ENCODE assay signal across 3 cellular contexts in genomic region chr5:54544044-54544443, GRCh38.
TF ChIP-seq lines count a peak whose summit lies in the region.

No MANE protein-coding gene starts in this region.

TF ChIP-seq in liver, 16 proteins besides CTCF, POLR2A, EP300 and RAD21 (continued from another document):
- TF ChIP-seq ZBTB33 (IDR thresholded peaks at IDR 0.05): no peak

TF ChIP-seq in HepG2, 621 proteins besides CTCF, POLR2A, EP300 and RAD21 (continued from another document):
- TF ChIP-seq, protein P1, sequence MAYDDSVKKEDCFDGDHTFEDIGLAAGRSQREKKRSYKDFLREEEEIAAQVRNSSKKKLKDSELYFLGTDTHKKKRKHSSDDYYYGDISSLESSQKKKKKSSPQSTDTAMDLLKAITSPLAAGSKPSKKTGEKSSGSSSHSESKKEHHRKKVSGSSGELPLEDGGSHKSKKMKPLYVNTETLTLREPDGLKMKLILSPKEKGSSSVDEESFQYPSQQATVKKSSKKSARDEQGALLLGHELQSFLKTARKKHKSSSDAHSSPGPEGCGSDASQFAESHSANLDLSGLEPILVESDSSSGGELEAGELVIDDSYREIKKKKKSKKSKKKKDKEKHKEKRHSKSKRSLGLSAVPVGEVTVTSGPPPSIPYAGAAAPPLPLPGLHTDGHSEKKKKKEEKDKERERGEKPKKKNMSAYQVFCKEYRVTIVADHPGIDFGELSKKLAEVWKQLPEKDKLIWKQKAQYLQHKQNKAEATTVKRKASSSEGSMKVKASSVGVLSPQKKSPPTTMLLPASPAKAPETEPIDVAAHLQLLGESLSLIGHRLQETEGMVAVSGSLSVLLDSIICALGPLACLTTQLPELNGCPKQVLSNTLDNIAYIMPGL (CRISPR knock-in tag; IDR thresholded peaks at IDR 0.05; ENCODE audit: borderline replicate concordance in 1 of 2, low read depth in 1 of 2): no peak
- TF ChIP-seq ZSCAN30 (CRISPR knock-in tag; IDR thresholded peaks at IDR 0.05) (no peak), KAT8 (CRISPR knock-in tag; IDR thresholded peaks at IDR 0.05) (no peak), RXRA (CRISPR knock-in tag; IDR thresholded peaks at IDR 0.05) (no peak), ZNF883 (CRISPR knock-in tag; IDR thresholded peaks at IDR 0.05; ENCODE audit: not compliant biosample characterization) (no peak), CEBPB (IDR thresholded peaks at IDR 0.05; ENCODE audit: borderline replicate concordance, low read depth, low read length) (no peak), REXO4 (CRISPR knock-in tag; IDR thresholded peaks at IDR 0.05; ENCODE audit: borderline replicate concordance) (no peak), HNF4G (IDR thresholded peaks at IDR 0.05; ENCODE audit: borderline replicate concordance, low read depth, low read length) (no peak), HNF4G (CRISPR knock-in tag; IDR thresholded peaks at IDR 0.05; ENCODE audit: borderline replicate concordance, low read depth) (no peak), NRL (CRISPR knock-in tag; IDR thresholded peaks at IDR 0.05; ENCODE audit: borderline replicate concordance) (no peak), DNMT1 (CRISPR knock-in tag; IDR thresholded peaks at IDR 0.05) (no peak), PHF20 (CRISPR knock-in tag; IDR thresholded peaks at IDR 0.05) (no peak), ZFP90 (CRISPR knock-in tag; IDR thresholded peaks at IDR 0.05; ENCODE audit: borderline replicate concordance) (no peak), MAFK (conservative IDR thresholded peaks at IDR 0.05 in 1 of 2, IDR thresholded peaks at IDR 0.05 in 1 of 2; ENCODE audit: low read length in 2 of 2) (no peak)
- TF ChIP-seq, protein P2, sequence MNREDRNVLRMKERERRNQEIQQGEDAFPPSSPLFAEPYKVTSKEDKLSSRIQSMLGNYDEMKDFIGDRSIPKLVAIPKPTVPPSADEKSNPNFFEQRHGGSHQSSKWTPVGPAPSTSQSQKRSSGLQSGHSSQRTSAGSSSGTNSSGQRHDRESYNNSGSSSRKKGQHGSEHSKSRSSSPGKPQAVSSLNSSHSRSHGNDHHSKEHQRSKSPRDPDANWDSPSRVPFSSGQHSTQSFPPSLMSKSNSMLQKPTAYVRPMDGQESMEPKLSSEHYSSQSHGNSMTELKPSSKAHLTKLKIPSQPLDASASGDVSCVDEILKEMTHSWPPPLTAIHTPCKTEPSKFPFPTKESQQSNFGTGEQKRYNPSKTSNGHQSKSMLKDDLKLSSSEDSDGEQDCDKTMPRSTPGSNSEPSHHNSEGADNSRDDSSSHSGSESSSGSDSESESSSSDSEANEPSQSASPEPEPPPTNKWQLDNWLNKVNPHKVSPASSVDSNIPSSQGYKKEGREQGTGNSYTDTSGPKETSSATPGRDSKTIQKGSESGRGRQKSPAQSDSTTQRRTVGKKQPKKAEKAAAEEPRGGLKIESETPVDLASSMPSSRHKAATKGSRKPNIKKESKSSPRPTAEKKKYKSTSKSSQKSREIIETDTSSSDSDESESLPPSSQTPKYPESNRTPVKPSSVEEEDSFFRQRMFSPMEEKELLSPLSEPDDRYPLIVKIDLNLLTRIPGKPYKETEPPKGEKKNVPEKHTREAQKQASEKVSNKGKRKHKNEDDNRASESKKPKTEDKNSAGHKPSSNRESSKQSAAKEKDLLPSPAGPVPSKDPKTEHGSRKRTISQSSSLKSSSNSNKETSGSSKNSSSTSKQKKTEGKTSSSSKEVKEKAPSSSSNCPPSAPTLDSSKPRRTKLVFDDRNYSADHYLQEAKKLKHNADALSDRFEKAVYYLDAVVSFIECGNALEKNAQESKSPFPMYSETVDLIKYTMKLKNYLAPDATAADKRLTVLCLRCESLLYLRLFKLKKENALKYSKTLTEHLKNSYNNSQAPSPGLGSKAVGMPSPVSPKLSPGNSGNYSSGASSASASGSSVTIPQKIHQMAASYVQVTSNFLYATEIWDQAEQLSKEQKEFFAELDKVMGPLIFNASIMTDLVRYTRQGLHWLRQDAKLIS (CRISPR knock-in tag; IDR thresholded peaks at IDR 0.05): no peak
- TF ChIP-seq, protein P3, sequence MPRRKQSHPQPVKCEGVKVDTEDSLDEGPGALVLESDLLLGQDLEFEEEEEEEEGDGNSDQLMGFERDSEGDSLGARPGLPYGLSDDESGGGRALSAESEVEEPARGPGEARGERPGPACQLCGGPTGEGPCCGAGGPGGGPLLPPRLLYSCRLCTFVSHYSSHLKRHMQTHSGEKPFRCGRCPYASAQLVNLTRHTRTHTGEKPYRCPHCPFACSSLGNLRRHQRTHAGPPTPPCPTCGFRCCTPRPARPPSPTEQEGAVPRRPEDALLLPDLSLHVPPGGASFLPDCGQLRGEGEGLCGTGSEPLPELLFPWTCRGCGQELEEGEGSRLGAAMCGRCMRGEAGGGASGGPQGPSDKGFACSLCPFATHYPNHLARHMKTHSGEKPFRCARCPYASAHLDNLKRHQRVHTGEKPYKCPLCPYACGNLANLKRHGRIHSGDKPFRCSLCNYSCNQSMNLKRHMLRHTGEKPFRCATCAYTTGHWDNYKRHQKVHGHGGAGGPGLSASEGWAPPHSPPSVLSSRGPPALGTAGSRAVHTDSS (CRISPR knock-in tag; conservative IDR thresholded peaks at IDR 0.05): no peak
- TF ChIP-seq, protein P4, sequence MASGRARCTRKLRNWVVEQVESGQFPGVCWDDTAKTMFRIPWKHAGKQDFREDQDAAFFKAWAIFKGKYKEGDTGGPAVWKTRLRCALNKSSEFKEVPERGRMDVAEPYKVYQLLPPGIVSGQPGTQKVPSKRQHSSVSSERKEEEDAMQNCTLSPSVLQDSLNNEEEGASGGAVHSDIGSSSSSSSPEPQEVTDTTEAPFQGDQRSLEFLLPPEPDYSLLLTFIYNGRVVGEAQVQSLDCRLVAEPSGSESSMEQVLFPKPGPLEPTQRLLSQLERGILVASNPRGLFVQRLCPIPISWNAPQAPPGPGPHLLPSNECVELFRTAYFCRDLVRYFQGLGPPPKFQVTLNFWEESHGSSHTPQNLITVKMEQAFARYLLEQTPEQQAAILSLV (CRISPR knock-in tag; IDR thresholded peaks at IDR 0.05; ENCODE audit: borderline replicate concordance): no peak
TF ChIP-seq in HepG2: peak in this region for 0.

TF ChIP-seq in WTC11, 78 proteins besides CTCF, POLR2A, EP300 and RAD21 (continued from another document):
- TF ChIP-seq ZNF396 (CRISPR knock-in tag; IDR thresholded peaks at IDR 0.05; ENCODE audit: borderline replicate concordance) (no peak), E2F1 (CRISPR knock-in tag; IDR thresholded peaks at IDR 0.05) (no peak), NR1H2 (CRISPR knock-in tag; IDR thresholded peaks at IDR 0.05) (no peak), ZNF263 (CRISPR knock-in tag; IDR thresholded peaks at IDR 0.05; ENCODE audit: low read depth) (no peak), MXD4 (CRISPR knock-in tag; IDR thresholded peaks at IDR 0.05; ENCODE audit: borderline replicate concordance) (no peak), ATF2 (CRISPR knock-in tag; IDR thresholded peaks at IDR 0.05; ENCODE audit: borderline replicate concordance, low read depth) (no peak), NFYB (CRISPR knock-in tag; conservative IDR thresholded peaks at IDR 0.05; ENCODE audit: low read depth) (no peak)
- TF ChIP-seq, protein P5, sequence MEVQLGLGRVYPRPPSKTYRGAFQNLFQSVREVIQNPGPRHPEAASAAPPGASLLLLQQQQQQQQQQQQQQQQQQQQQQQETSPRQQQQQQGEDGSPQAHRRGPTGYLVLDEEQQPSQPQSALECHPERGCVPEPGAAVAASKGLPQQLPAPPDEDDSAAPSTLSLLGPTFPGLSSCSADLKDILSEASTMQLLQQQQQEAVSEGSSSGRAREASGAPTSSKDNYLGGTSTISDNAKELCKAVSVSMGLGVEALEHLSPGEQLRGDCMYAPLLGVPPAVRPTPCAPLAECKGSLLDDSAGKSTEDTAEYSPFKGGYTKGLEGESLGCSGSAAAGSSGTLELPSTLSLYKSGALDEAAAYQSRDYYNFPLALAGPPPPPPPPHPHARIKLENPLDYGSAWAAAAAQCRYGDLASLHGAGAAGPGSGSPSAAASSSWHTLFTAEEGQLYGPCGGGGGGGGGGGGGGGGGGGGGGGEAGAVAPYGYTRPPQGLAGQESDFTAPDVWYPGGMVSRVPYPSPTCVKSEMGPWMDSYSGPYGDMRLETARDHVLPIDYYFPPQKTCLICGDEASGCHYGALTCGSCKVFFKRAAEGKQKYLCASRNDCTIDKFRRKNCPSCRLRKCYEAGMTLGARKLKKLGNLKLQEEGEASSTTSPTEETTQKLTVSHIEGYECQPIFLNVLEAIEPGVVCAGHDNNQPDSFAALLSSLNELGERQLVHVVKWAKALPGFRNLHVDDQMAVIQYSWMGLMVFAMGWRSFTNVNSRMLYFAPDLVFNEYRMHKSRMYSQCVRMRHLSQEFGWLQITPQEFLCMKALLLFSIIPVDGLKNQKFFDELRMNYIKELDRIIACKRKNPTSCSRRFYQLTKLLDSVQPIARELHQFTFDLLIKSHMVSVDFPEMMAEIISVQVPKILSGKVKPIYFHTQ (CRISPR knock-in tag; IDR thresholded peaks at IDR 0.05): no peak
